In genomic region chr11:76551400-76551799, GRCh38 we compare ENCODE assay signal across 15 cellular contexts.
DNase-seq lines count a peak whose midpoint lies in the region; ATAC-seq, FAIRE-seq and TF ChIP-seq lines count a peak whose summit lies in the region.
"Had no signal": no experiment of that assay in that cellular context is flagged by ENCODE, and none has a peak within 500 bp of the region (broad histone marks: within the 10 kb centered on the region; RNA-seq: fewer than 3 reads in every experiment).

No MANE protein-coding gene starts in this region.

- no peak overlapping the region for H3K27ac Mint-ChIP-seq in astrocyte (ENCODE audit: unreplicated experiment)
- H3K27ac Mint-ChIP-seq in stimulated activated naive B cell treated with anti-CD40 and anti-IgM and Interleukin-4, amounts not matched to agents 10 μg/mL and 1 μg/mL and 100 μg/mL, for 72 hours = no peak overlapping the region
- H3K27ac Mint-ChIP-seq: activated naive CD8-positive, alpha-beta T cell had no signal

- intact Hi-C loops in mucosa of descending colon (cut with DNase I, micrococcal nuclease) = loop anchor here (5.0 to 10.0 kb wide), 2 partner anchors 41 to 133 kb away; no protein-coding TSS in a partner anchor

- H3K27me3 ChIP-seq in astrocyte (ENCODE audit: insufficient read depth, low read length) = no peaks in the 10 kb centered on the region

- H3K27me3 Mint-ChIP-seq in astrocyte (ENCODE audit: low read depth, unreplicated experiment) = no peaks in the 10 kb centered on the region
- no peaks in the 10 kb centered on the region for H3K27me3 Mint-ChIP-seq in stimulated activated naive B cell treated with anti-CD40 and anti-IgM and Interleukin-4, amounts not matched to agents 10 μg/mL and 1 μg/mL and 100 μg/mL, for 72 hours
- H3K27me3 Mint-ChIP-seq: activated naive CD8-positive, alpha-beta T cell had no signal

- H4K20me1 ChIP-seq in astrocyte (ENCODE audit: insufficient read depth, low read length) = no peaks in the 10 kb centered on the region

- POLR2A ChIA-PET in GM10248 (lab: Yijun Ruan, JAX) = no interaction called here

- no peaks in the 10 kb centered on the region for H3K9me3 Mint-ChIP-seq in astrocyte (ENCODE audit: unreplicated experiment)
- no peaks in the 10 kb centered on the region for H3K9me3 Mint-ChIP-seq in stimulated activated naive B cell treated with anti-CD40 and anti-IgM and Interleukin-4, amounts not matched to agents 10 μg/mL and 1 μg/mL and 100 μg/mL, for 72 hours

- FAIRE-seq in astrocyte (lab: Jason Lieb, UNC) (no peak), HTR-8/SVneo (lab: Jason Lieb, UNC) (no peak)

- H2AFZ ChIP-seq in astrocyte (ENCODE audit: low read depth, low read length) = no peak overlapping the region
- H2AFZ ChIP-seq: parathyroid adenoma had no signal

- H3K4me3 Mint-ChIP-seq in astrocyte (ENCODE audit: unreplicated experiment) = no peak overlapping the region
- H3K4me3 Mint-ChIP-seq in stimulated activated naive B cell treated with anti-CD40 and anti-IgM and Interleukin-4, amounts not matched to agents 10 μg/mL and 1 μg/mL and 100 μg/mL, for 72 hours = no peak overlapping the region
- H3K4me3 Mint-ChIP-seq: activated naive CD8-positive, alpha-beta T cell had no signal

- H3K27ac ChIP-seq in astrocyte (ENCODE audit: low read depth, low read length) = no peak overlapping the region
- H3K27ac ChIP-seq: parathyroid adenoma had no signal

- H3K36me3 Mint-ChIP-seq in astrocyte (ENCODE audit: low read depth, unreplicated experiment) = peaks cover 4% of the 10 kb centered on the region
- peaks cover 7 to 12% of the 10 kb centered on the region in 2 donors for H3K36me3 Mint-ChIP-seq in stimulated activated naive B cell treated with anti-CD40 and anti-IgM and Interleukin-4, amounts not matched to agents 10 μg/mL and 1 μg/mL and 100 μg/mL, for 72 hours

- no peaks in the 10 kb centered on the region for H3K4me1 Mint-ChIP-seq in astrocyte (ENCODE audit: low read depth, unreplicated experiment)
- peaks cover 9 to 11% of the 10 kb centered on the region in 2 donors for H3K4me1 Mint-ChIP-seq in stimulated activated naive B cell treated with anti-CD40 and anti-IgM and Interleukin-4, amounts not matched to agents 10 μg/mL and 1 μg/mL and 100 μg/mL, for 72 hours

- DNase-seq in AG10803 (ENCODE audit: low read depth) (peak; percentile 10), KBM-7 (peak; percentile 20), astrocyte (ENCODE audit: low read depth) (no peak), mucosa of descending colon (no peak), HTR-8/SVneo (ENCODE audit: insufficient read length, low spot score) (no peak), HuH-7.5 (ENCODE audit: low spot score) (no peak), GM10248 (ENCODE audit: extremely low spot score) (no peak)
- no peak for DNase-seq in stimulated activated naive B cell treated with anti-CD40 and anti-IgM and Interleukin-4, amounts not matched to agents 10 μg/mL and 1 μg/mL and 100 μg/mL, for 72 hours
- DNase-seq: activated CD8-positive, alpha-beta memory T cell treated with anti-CD3 and anti-CD28 coated beads for 24 hours; Caco-2; mesenchymal stem cell; NCI-H1436; stimulated activated naive CD4-positive, alpha-beta T cell treated with Interleukin-2 at 50 U/mL for 16 hours had no signal

- H3K4me1 ChIP-seq in astrocyte (ENCODE audit: insufficient read depth, low read length) = no peaks in the 10 kb centered on the region
- peaks cover 14% of the 10 kb centered on the region for H3K4me1 ChIP-seq in mucosa of descending colon (ENCODE audit: low read depth)
- H3K4me1 ChIP-seq: parathyroid adenoma had no signal

- H3K9me3 ChIP-seq in astrocyte (ENCODE audit: insufficient read depth, low read depth, low read length) = no peaks in the 10 kb centered on the region
- no peaks in the 10 kb centered on the region for H3K9me3 ChIP-seq in mucosa of descending colon
- H3K9me3 ChIP-seq: Caco-2 had no signal

- TF ChIP-seq CTCF in AG10803 (conservative IDR thresholded peaks at IDR 0.05; ENCODE audit: low read length) = peak; percentile 40
- TF ChIP-seq CTCF in astrocyte (IDR thresholded peaks at IDR 0.05; ENCODE audit: insufficient read depth, low read depth, low read length) = peak; percentile 23
- peak; percentile 9 for TF ChIP-seq CTCF in mucosa of descending colon (IDR thresholded peaks at IDR 0.05)
- no peak for TF ChIP-seq CTCF in GM10248 (IDR thresholded peaks at IDR 0.05; ENCODE audit: control extremely low read depth, extremely low read depth, low read depth, missing control alignments)

- CTCF ChIA-PET in GM10248 (lab: Yijun Ruan, JAX) = no interaction called here

- no peak overlapping the region for H3K4me2 ChIP-seq in astrocyte (ENCODE audit: low read length)

- peaks cover 4% of the 10 kb centered on the region for H3K36me3 ChIP-seq in astrocyte (ENCODE audit: insufficient read depth, low read length)
- no peaks in the 10 kb centered on the region for H3K36me3 ChIP-seq in mucosa of descending colon (ENCODE audit: low read depth)

- H3K4me3 ChIP-seq in AG10803 (ENCODE audit: low read length) = no peak overlapping the region
- no peak overlapping the region for H3K4me3 ChIP-seq in astrocyte (ENCODE audit: insufficient read depth, low read depth, low read length)
- H3K4me3 ChIP-seq in mucosa of descending colon = no peak overlapping the region

- H3K9ac ChIP-seq in astrocyte (ENCODE audit: low read length) = no peak overlapping the region
- H3K9ac ChIP-seq: parathyroid adenoma had no signal

- in situ Hi-C loops in KBM-7 (cut with MboI; ENCODE audit: low pct_unique_long_range_greater_than_20kb, low sequenced_read_pairs) = no loop called here

- no peaks in the 10 kb centered on the region for H3K79me2 ChIP-seq in astrocyte (ENCODE audit: insufficient read depth, low read length)
- H3K79me2 ChIP-seq: parathyroid adenoma had no signal

- no peak for ATAC-seq in mucosa of descending colon
- no peak for ATAC-seq in stimulated activated naive B cell treated with anti-CD40 and anti-IgM and Interleukin-4, amounts not matched to agents 10 μg/mL and 1 μg/mL and 100 μg/mL, for 72 hours (replicated peaks)

Comparison
In these comparisons a context has a peak if more than half of its experiments do, and no peak if none do; other contexts are left out.
1. DNase-seq: peak in AG10803 (single experiment) and KBM-7 (single experiment); none in astrocyte (single experiment), mucosa of descending colon (0 of 3), HTR-8/SVneo (single experiment), HuH-7.5 (single experiment), stimulated activated naive B cell treated with anti-CD40 and anti-IgM and Interleukin-4, amounts not matched to agents 10 μg/mL and 1 μg/mL and 100 μg/mL, for 72 hours (single experiment) and GM10248 (single experiment).